1 cellular context compared by ENCODE assay signal in genomic region chr12:8034802-8035201, GRCh38.
TF ChIP-seq lines count a peak whose summit lies in the region.

No MANE protein-coding gene starts in this region.

TF ChIP-seq in K562, 482 proteins besides CTCF, POLR2A, EP300 and RAD21 (continues in another document):
- TF ChIP-seq DPF2 (IDR thresholded peaks at IDR 0.05) (peak; percentile 65), CHD1 (IDR thresholded peaks at IDR 0.05; ENCODE audit: low read length) (no peak), GATAD2B (IDR thresholded peaks at IDR 0.05; ENCODE audit: borderline replicate concordance) (no peak), GABPA (tag; conservative IDR thresholded peaks at IDR 0.05; ENCODE audit: low read depth) (no peak), TBL1XR1 (IDR thresholded peaks at IDR 0.05; ENCODE audit: low read length in 2 of 2) (peak in 1 of 2 experiments; percentile 52; a peak in 1 of 4 replicates), ZNF644 (tag; IDR thresholded peaks at IDR 0.05; ENCODE audit: low read depth) (no peak), PPARD (CRISPR knock-in tag; IDR thresholded peaks at IDR 0.05) (no peak), MTA2 (IDR thresholded peaks at IDR 0.05; ENCODE audit: low read depth) (no peak), TAL1 (IDR thresholded peaks at IDR 0.05) (peak; percentile 70; the same call in 1 of the 2 replicates), THRAP3 (IDR thresholded peaks at IDR 0.05; ENCODE audit: borderline replicate concordance) (no peak), REST (CRISPR knock-in tag; IDR thresholded peaks at IDR 0.05; ENCODE audit: low read depth) (no peak), E2F5 (CRISPR knock-in tag; IDR thresholded peaks at IDR 0.05) (no peak), THAP12 (CRISPR knock-in tag; IDR thresholded peaks at IDR 0.05) (no peak), RCOR1 (IDR thresholded peaks at IDR 0.05; ENCODE audit: borderline replicate concordance in 1 of 2, low read depth in 2 of 2, low read length in 2 of 2) (peak in 1 of 2 experiments; percentile 57; a peak in 2 of 4 replicates), RAD51 (IDR thresholded peaks at IDR 0.05; ENCODE audit: borderline replicate concordance, low read depth) (no peak), KDM1A (IDR thresholded peaks at IDR 0.05) (peak; percentile 39 to 64; a peak in 2 of 4 replicates), DIDO1 (tag; IDR thresholded peaks at IDR 0.05; ENCODE audit: low read depth) (no peak), CBFA2T3 (IDR thresholded peaks at IDR 0.05) (peak; percentile 91), POLR2AphosphoS5 (IDR thresholded peaks at IDR 0.05; ENCODE audit: control insufficient read depth, insufficient read depth, low read depth, low read length) (peak; percentile 66; the same call in 1 of the 2 replicates), TCF3 (CRISPR knock-in tag; IDR thresholded peaks at IDR 0.05) (peak; percentile 73), ARID1B (IDR thresholded peaks at IDR 0.05) (peak; percentile 77), MCM7 (IDR thresholded peaks at IDR 0.05) (no peak), TARDBP (IDR thresholded peaks at IDR 0.05) (no peak), E2F3 (CRISPR knock-in tag; IDR thresholded peaks at IDR 0.05) (no peak), HBP1 (CRISPR knock-in tag; IDR thresholded peaks at IDR 0.05) (no peak), AFF4 (CRISPR knock-in tag; IDR thresholded peaks at IDR 0.05) (no peak), CBFA2T2 (conservative IDR thresholded peaks at IDR 0.05) (peak; percentile 79), TEAD4 (IDR thresholded peaks at IDR 0.05; ENCODE audit: low read length) (peak; percentile 81), TEAD4 (CRISPR knock-in tag; IDR thresholded peaks at IDR 0.05; ENCODE audit: borderline replicate concordance) (no peak), ETV6 (IDR thresholded peaks at IDR 0.05; ENCODE audit: borderline replicate concordance in 1 of 2, low read depth in 2 of 2, low read length in 1 of 2) (0 out of 4 replicates have a peak, but pooled peaks of 1 of the 2 experiments have one; percentile 36), ETV6 (CRISPR knock-in tag; IDR thresholded peaks at IDR 0.05; ENCODE audit: borderline replicate concordance) (no peak), PML (IDR thresholded peaks at IDR 0.05; ENCODE audit: low read length) (0 out of 2 replicates have a peak, but pooled peaks have one; percentile 31), RERE (CRISPR knock-in tag; IDR thresholded peaks at IDR 0.05; ENCODE audit: borderline replicate concordance) (no peak)
